Comparison of ENCODE assay signal across 22 cellular contexts in the genomic region with DNA sequence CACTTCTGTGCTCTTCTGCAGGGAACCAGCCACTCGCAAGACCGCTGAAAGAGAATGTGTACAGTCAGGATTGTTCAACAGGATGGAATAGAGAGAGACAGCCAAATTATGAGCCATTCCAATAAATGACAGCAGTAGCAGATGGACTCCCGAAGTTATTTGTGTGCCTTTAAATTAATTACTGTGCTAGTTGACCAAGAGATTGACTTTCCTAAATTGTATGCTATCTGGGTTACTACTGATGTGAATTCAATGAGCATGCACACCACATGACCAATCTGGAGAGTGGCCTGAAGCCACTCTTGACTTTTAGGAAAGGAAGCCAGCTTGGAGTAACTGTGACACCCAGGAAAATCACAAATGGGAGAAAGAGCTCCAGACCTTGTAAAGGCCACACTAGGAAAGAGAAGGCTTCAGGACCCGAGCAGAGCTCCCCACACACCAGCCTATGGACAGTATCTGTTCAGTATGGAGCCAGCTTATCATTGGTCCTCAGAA.
"Had no signal": no experiment of that assay in that cellular context is flagged by ENCODE, and none has a peak within 500 bp of the region (broad histone marks: within the 10 kb centered on the region; RNA-seq: fewer than 3 reads in every experiment).

No MANE protein-coding gene starts in this region.

- H3K27ac Mint-ChIP-seq: activated CD4-positive, alpha-beta memory T cell treated with anti-CD3 and anti-CD28 coated beads for 36 hours; activated naive CD4-positive, alpha-beta T cell treated with anti-CD3 and anti-CD28 coated beads, Interleukin-2, amount 10 ng/mL, durations not matched to agents 7 days and 5 days; neural progenitor cell; progenitor cell of endocrine pancreas; stimulated activated naive B cell treated with anti-CD40 and anti-IgM and Interleukin-4, amounts not matched to agents 10 μg/mL and 1 μg/mL and 100 μg/mL, for 72 hours; type B pancreatic cell; WTC11 had no signal

- H3K27me3 Mint-ChIP-seq: activated CD4-positive, alpha-beta memory T cell treated with anti-CD3 and anti-CD28 coated beads for 36 hours; activated naive CD4-positive, alpha-beta T cell treated with anti-CD3 and anti-CD28 coated beads, Interleukin-2, amount 10 ng/mL, durations not matched to agents 7 days and 5 days; naive B cell; progenitor cell of endocrine pancreas; stimulated activated naive B cell treated with anti-CD40 and anti-IgM and Interleukin-4, amounts not matched to agents 10 μg/mL and 1 μg/mL and 100 μg/mL, for 72 hours; type B pancreatic cell had no signal

- ATAC-seq: foreskin keratinocyte; stimulated activated naive B cell treated with anti-CD40 and anti-IgM and Interleukin-4, amounts not matched to agents 10 μg/mL and 1 μg/mL and 100 μg/mL, for 72 hours; WTC11 had no signal

- H3K36me3 ChIP-seq: neural progenitor cell had no signal

- H3K4me1 Mint-ChIP-seq: activated naive CD4-positive, alpha-beta T cell treated with anti-CD3 and anti-CD28 coated beads, Interleukin-2, amount 10 ng/mL, durations not matched to agents 7 days and 5 days; neural progenitor cell; WTC11 had no signal

- H3K9me3 Mint-ChIP-seq: activated CD4-positive, alpha-beta memory T cell treated with anti-CD3 and anti-CD28 coated beads for 36 hours; activated naive CD4-positive, alpha-beta T cell treated with anti-CD3 and anti-CD28 coated beads, Interleukin-2, amount 10 ng/mL, durations not matched to agents 7 days and 5 days; naive B cell; neural progenitor cell; stimulated activated naive B cell treated with anti-CD40 and anti-IgM and Interleukin-4, amounts not matched to agents 10 μg/mL and 1 μg/mL and 100 μg/mL, for 72 hours; type B pancreatic cell; WTC11 had no signal

- H3K27ac ChIP-seq: epithelial cell of prostate, foreskin keratinocyte, neural progenitor cell, thoracic aorta, vagina had no signal

- DNase-seq: activated CD4-positive, alpha-beta memory T cell treated with anti-CD3 and anti-CD28 coated beads for 36 hours; activated CD4-positive, alpha-beta T cell treated with anti-CD3 and anti-CD28 coated beads for 4 hours; activated effector memory CD4-positive, alpha-beta T cell treated with anti-CD3 and anti-CD28 coated beads, Interleukin-2, amount 50 U/mL, for 16 hours; activated naive CD4-positive, alpha-beta T cell treated with anti-CD3 and anti-CD28 coated beads, Interleukin-2, amount 10 ng/mL, durations not matched to agents 7 days and 5 days; amygdala; foreskin keratinocyte; hippocampal formation; kidney glomerular epithelial cell; naive B cell; retina; stimulated activated CD4-positive, alpha-beta T cell treated with anti-CD3 and anti-CD28 coated beads, Interleukin-2, amount 100 ng/mL, for 48 hours; stimulated activated CD8-positive, alpha-beta memory T cell treated with anti-CD3 and anti-CD28 coated beads, Interleukin-4, amount 100 ng/mL, for 48 hours; stimulated activated naive B cell treated with anti-CD40 and anti-IgM and Interleukin-4, amounts not matched to agents 10 μg/mL and 1 μg/mL and 100 μg/mL, for 72 hours; T1000 had no signal

- H3K4me3 ChIP-seq: dorsolateral prefrontal cortex, neural progenitor cell, thoracic aorta, vagina had no signal

- H3K9me3 ChIP-seq: thoracic aorta, vagina had no signal

- H3K4me3 Mint-ChIP-seq: activated CD4-positive, alpha-beta memory T cell treated with anti-CD3 and anti-CD28 coated beads for 36 hours; activated naive CD4-positive, alpha-beta T cell treated with anti-CD3 and anti-CD28 coated beads, Interleukin-2, amount 10 ng/mL, durations not matched to agents 7 days and 5 days; naive B cell; neural progenitor cell; stimulated activated naive B cell treated with anti-CD40 and anti-IgM and Interleukin-4, amounts not matched to agents 10 μg/mL and 1 μg/mL and 100 μg/mL, for 72 hours; type B pancreatic cell; WTC11 had no signal

- H3K27me3 ChIP-seq: dorsolateral prefrontal cortex, foreskin keratinocyte, neural progenitor cell, vagina had no signal

- H3K4me1 ChIP-seq: neural progenitor cell had no signal
